16 cellular contexts compared by ENCODE assay signal in genomic region chr16:88282221-88283041, GRCh38.
DNase-seq lines count a peak whose midpoint lies in the region; ATAC-seq, FAIRE-seq and TF ChIP-seq lines count a peak whose summit lies in the region.
"Had no signal": no experiment of that assay in that cellular context is flagged by ENCODE, and none has a peak within 500 bp of the region (broad histone marks: within the 10 kb centered on the region; RNA-seq: fewer than 3 reads in every experiment).

No MANE protein-coding gene starts in this region.

- peak; percentile 21 for DNase-seq in AG04450 (ENCODE audit: low read depth, low spot score)
- DNase-seq in GM03348 (ENCODE audit: low spot score): peak; percentile 74
- peak in 2 of 4 experiments; percentile 20 to 26 for DNase-seq in K562 (ENCODE audit: extremely low read depth in 1 of 4, low spot score in 3 of 4)
- peak; percentile 40 for DNase-seq in hepatocyte (ENCODE audit: low spot score)
- DNase-seq in amygdala (lab: John Stamatoyannopoulos, UW): no peak
- no peak for DNase-seq in foreskin melanocyte
- no peak for DNase-seq in dedifferentiated amniotic fluid mesenchymal stem cell (ENCODE audit: extremely low spot score)
- DNase-seq: activated T-cell treated with anti-CD3 and anti-CD28 coated beads for 4 hours; head of caudate nucleus; MM.1S; NCI-H226; SIG-M5; stimulated activated naive CD8-positive, alpha-beta T cell treated with anti-CD3 and anti-CD28 coated beads, Interleukin-15, amount 100 ng/mL, for 72 hours had no signal

- TF ChIP-seq EP300 in K562 (IDR thresholded peaks at IDR 0.05; ENCODE audit: low read length): no peak

- BruUV-seq in K562 (replicated peaks; lab: Mats Ljungman, UMichigan): no TSS peak

- TF ChIP-seq CTCF in AG04450 (IDR thresholded peaks at IDR 0.05; ENCODE audit: low read depth, low read length) (no peak), K562 (IDR thresholded peaks at IDR 0.05 in 2 of 3, conservative IDR thresholded peaks at IDR 0.05 in 1 of 3; ENCODE audit: insufficient read depth in 2 of 3, low read depth in 1 of 3, low read length in 3 of 3) (no peak), hepatocyte (IDR thresholded peaks at IDR 0.05; ENCODE audit: poor library complexity) (no peak)

- ATAC-seq in K562 (peak; percentile 47), HG02938 (IDR thresholded peaks at IDR 0.05; ENCODE audit: unreplicated experiment) (no peak)
- ATAC-seq: psoas muscle; stimulated activated naive CD8-positive, alpha-beta T cell treated with anti-CD3 and anti-CD28 coated beads, Interleukin-15, amount 100 ng/mL, for 72 hours had no signal

- H3K9me2 ChIP-seq in hepatocyte (replicated peaks; ENCODE audit: insufficient read depth): no peaks in the 10 kb centered on the region

- no peak for TF ChIP-seq POLR2A in K562 (conservative IDR thresholded peaks at IDR 0.05)

- H3K9ac ChIP-seq in K562 (ENCODE audit: insufficient read depth in 1 of 2, low read depth in 2 of 2, low read length in 2 of 2): peak overlapping the region in 1 of 2 experiments; percentile 48; a peak in 2 of 4 replicates

- WGBS in K562 (ENCODE audit: insufficient coverage, low coverage, missing lambda C conversion rate): 4% methylated on average over 17 of the region's 17 CpGs
- 40% methylated on average over 17 of the region's 17 CpGs for WGBS in hepatocyte (ENCODE audit: low lambda C conversion rate, missing lambda C conversion rate)

- intact Hi-C loops in K562 (cut with micrococcal nuclease): loop anchor here (10.0 kb wide), 2 partner anchors 92 to 122 kb away; no protein-coding TSS in a partner anchor

- no peaks in the 10 kb centered on the region for H3K9me1 ChIP-seq in K562 (ENCODE audit: control insufficient read depth, insufficient read depth, low read length)

- H3K4me3 ChIP-seq in AG04450 (ENCODE audit: low read depth, low read length): no peak overlapping the region
- H3K4me3 ChIP-seq in K562: no peak overlapping the region
- H3K4me3 ChIP-seq in hepatocyte: no peak overlapping the region
- H3K4me3 ChIP-seq: psoas muscle had no signal

- in situ Hi-C loops in K562 (cut with MboI): no loop called here

- CTCF ChIA-PET in AG04450 (lab: Charles Lee) (no interaction called here), K562 (lab: Yijun Ruan, JAX; ENCODE audit: low intra/inter-chr PET ratio) (no interaction called here)

- H2AFZ ChIP-seq in K562 (ENCODE audit: low read depth, low read length) (no peak overlapping the region), hepatocyte (no peak overlapping the region)

- H3K27me3 ChIP-seq in AG04450 (ENCODE audit: control insufficient read depth, insufficient read depth, low read length) (no peaks in the 10 kb centered on the region), K562 (ENCODE audit: control insufficient read depth in 2 of 2, insufficient read depth in 2 of 2, low read length in 2 of 2) (peaks cover 0 to 15% of the 10 kb centered on the region in 2 experiments; a peak in 2 of 5 replicates), hepatocyte (no peaks in the 10 kb centered on the region)

- H3K36me3 ChIP-seq in K562 (ENCODE audit: control insufficient read depth, insufficient read depth, low read length) (no peaks in the 10 kb centered on the region), hepatocyte (replicated peaks; ENCODE audit: insufficient read depth, low read depth) (no peaks in the 10 kb centered on the region)

- TF ChIP-seq RAD21 in K562 (CRISPR knock-in tag; conservative IDR thresholded peaks at IDR 0.05 in 1 of 2, IDR thresholded peaks at IDR 0.05 in 1 of 2): no peak

- H3K79me2 ChIP-seq in K562 (ENCODE audit: control insufficient read depth, insufficient read depth, low read length) (no peaks in the 10 kb centered on the region), hepatocyte (no peaks in the 10 kb centered on the region)

- peak overlapping the region; percentile 57 for H3K27ac ChIP-seq in AG04450 (ENCODE audit: low read depth, low read length)
- H3K27ac ChIP-seq in K562 (ENCODE audit: extremely low read depth, low read depth, low read length): no peak overlapping the region
- peak overlapping the region; percentile 23 for H3K27ac ChIP-seq in hepatocyte
- H3K27ac ChIP-seq: psoas muscle had no signal

- no peak for FAIRE-seq in K562 (lab: Jason Lieb, UNC)
- FAIRE-seq: G401.6 had no signal

- H3K4me1 ChIP-seq in K562 (replicated peaks in 1 of 2; ENCODE audit: control insufficient read depth in 2 of 2, insufficient read depth in 2 of 2, low read length in 2 of 2) (peaks cover 14 to 21% of the 10 kb centered on the region in 2 experiments; a peak in 4 of 5 replicates), hepatocyte (ENCODE audit: insufficient read depth) (peaks cover 10% of the 10 kb centered on the region)
- H3K4me1 ChIP-seq: psoas muscle had no signal

- peaks cover 54% of the 10 kb centered on the region for H3K9me3 ChIP-seq in AG04450 (ENCODE audit: control insufficient read depth, insufficient read depth, low read length)
- no peaks in the 10 kb centered on the region; the same call in 1 of the 2 replicates for H3K9me3 ChIP-seq in K562 (replicated peaks; ENCODE audit: control insufficient read depth, insufficient read depth, low read depth, low read length)
- H3K9me3 ChIP-seq in hepatocyte (ENCODE audit: low read depth): no peaks in the 10 kb centered on the region

- peak overlapping the region; percentile 41; the same call in 1 of the 2 replicates for H3K4me2 ChIP-seq in K562 (ENCODE audit: insufficient read depth, low read length)
- H3K4me2 ChIP-seq in hepatocyte: peak overlapping the region; percentile 63

- POLR2A ChIA-PET in AG04450 (lab: Yijun Ruan, JAX) (interaction anchor here (0.6 to 1.7 kb wide), 4 partner anchors 19 to 101 kb away, joined by 3 to 10 read pairs (median 6); partner anchors contain the start of gene ZNF469), K562 (lab: Yijun Ruan, JAX) (interaction anchor here (0.5 to 0.6 kb wide), 2 partner anchors 10 to 102 kb away, joined by 3 to 4 read pairs; no protein-coding TSS in a partner anchor)

- H4K20me1 ChIP-seq in K562 (replicated peaks; ENCODE audit: control insufficient read depth, insufficient read depth, low read length): no peaks in the 10 kb centered on the region
- no peaks in the 10 kb centered on the region for H4K20me1 ChIP-seq in hepatocyte (ENCODE audit: insufficient read depth, poor library complexity, severe bottlenecking)

TF ChIP-seq in K562, 482 proteins besides CTCF, POLR2A, EP300 and RAD21:
- peak; percentile 73 for TF ChIP-seq CBFA2T2 (conservative IDR thresholded peaks at IDR 0.05)
- no peak for TF ChIP-seq NR2F6 (CRISPR knock-in tag; IDR thresholded peaks at IDR 0.05)
- TF ChIP-seq CBFA2T3 (IDR thresholded peaks at IDR 0.05): peak; percentile 79
- no peak for TF ChIP-seq LARP7 (IDR thresholded peaks at IDR 0.05)
- no peak for TF ChIP-seq ATF1 (CRISPR knock-in tag; IDR thresholded peaks at IDR 0.05)
- TF ChIP-seq ATF1 (tag; IDR thresholded peaks at IDR 0.05): 0 out of 2 replicates have a peak, but pooled peaks have one; percentile 26
- no peak for TF ChIP-seq POU5F1 (IDR thresholded peaks at IDR 0.05; ENCODE audit: borderline replicate concordance, low read depth, low read length, partially characterized antibody)
- TF ChIP-seq GATA2 (CRISPR knock-in tag; IDR thresholded peaks at IDR 0.05): 0 out of 2 replicates have a peak, but pooled peaks have one; percentile 22
- TF ChIP-seq TFAP4 (CRISPR knock-in tag; IDR thresholded peaks at IDR 0.05; ENCODE audit: borderline replicate concordance): peak; percentile 57; the same call in 1 of the 2 replicates
- TF ChIP-seq TCF3 (CRISPR knock-in tag; IDR thresholded peaks at IDR 0.05): peak; percentile 60
- peak; percentile 25; the same call in 1 of the 2 replicates for TF ChIP-seq NCOR1 (IDR thresholded peaks at IDR 0.05)

Comparison
In these comparisons a context has a peak if more than half of its experiments do, and no peak if none do; other contexts are left out.
1. DNase-seq: peak in AG04450 (single experiment), GM03348 (single experiment) and hepatocyte (single experiment); none in amygdala (0 of 56), foreskin melanocyte (single experiment) and dedifferentiated amniotic fluid mesenchymal stem cell (single experiment).